ENCODE assay signal across 10 cellular contexts in the genomic region with DNA sequence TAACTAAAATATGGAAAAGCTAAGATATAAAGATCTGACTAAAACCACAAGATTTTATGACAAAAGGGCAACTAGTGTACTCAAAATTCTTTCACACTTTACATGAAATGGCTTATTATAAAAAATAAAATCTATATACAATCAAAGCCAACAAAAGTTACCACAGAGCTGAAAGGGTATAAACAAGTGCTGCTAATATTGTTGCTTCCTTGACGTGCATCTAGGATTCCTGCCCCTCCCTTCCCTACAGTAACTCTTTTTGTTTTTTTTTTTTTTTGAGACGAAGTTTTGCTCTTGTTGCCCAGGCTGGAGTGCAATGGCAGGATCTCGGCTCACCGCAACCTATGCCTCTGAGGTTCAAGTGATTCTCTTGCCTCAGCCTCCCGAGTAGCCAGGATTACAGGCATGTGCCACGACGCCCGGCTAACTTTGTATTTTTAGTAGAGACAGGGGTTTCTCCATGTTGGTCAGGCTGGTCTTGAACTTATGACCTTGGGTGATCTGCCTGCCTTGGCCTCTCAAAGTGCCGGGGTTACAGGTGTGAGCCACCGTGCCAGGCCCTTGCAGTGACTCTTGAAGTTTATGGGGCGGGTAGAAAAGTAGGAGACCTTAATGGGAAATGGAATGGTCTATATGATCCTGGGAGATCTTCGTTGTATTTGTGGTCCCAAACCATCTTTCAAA. TPM values are rescaled to one million over a fixed set of nuclear protein-coding genes. Genes with fewer than 3 reads are reported as not detected.
A peak's percentile ranks its signal among the peaks of the same experiment; 100 is the strongest.
DNase-seq lines count a peak whose midpoint lies in the region; TF ChIP-seq lines count a peak whose summit lies in the region.
"Had no signal": no experiment of that assay in that cellular context is flagged by ENCODE, and none has a peak within 500 bp of the region (broad histone marks: within the 10 kb centered on the region; RNA-seq: fewer than 3 reads in every experiment).

No MANE protein-coding gene starts in this region.

- TF ChIP-seq EP300 in sigmoid colon (IDR thresholded peaks at IDR 0.05): no peak

- peaks cover 94% of the 10 kb centered on the region for H3K79me2 ChIP-seq in SU-DHL-6 (ENCODE audit: insufficient read depth, low read length)

- TF ChIP-seq CTCF in SU-DHL-6 (IDR thresholded peaks at IDR 0.05; ENCODE audit: insufficient read depth, low read length, poor library complexity, severe bottlenecking): no peak
- TF ChIP-seq CTCF in sigmoid colon (IDR thresholded peaks at IDR 0.05): no peak

- no peaks in the 10 kb centered on the region for H3K9me3 ChIP-seq in SU-DHL-6 (ENCODE audit: insufficient read depth, low read length)
- H3K9me3 ChIP-seq in sigmoid colon: no peaks in the 10 kb centered on the region
- H3K9me3 ChIP-seq: thoracic aorta had no signal

- TF ChIP-seq POLR2A in sigmoid colon (IDR thresholded peaks at IDR 0.05): no peak

- H3F3A ChIP-seq in SU-DHL-6 (ENCODE audit: insufficient read depth): peaks cover 9% of the 10 kb centered on the region; the same call in 1 of the 2 replicates

- no peaks in the 10 kb centered on the region for H3K27me3 ChIP-seq in SU-DHL-6 (ENCODE audit: low read length)
- H3K27me3 ChIP-seq in sigmoid colon: no peaks in the 10 kb centered on the region

- H3K27ac ChIP-seq in SU-DHL-6 (ENCODE audit: low read depth, low read length): no peak overlapping the region
- peak overlapping the region; percentile 28 for H3K27ac ChIP-seq in epithelial cell of prostate
- peak overlapping the region; percentile 38 to 100 (median 81) for H3K27ac ChIP-seq in sigmoid colon
- H3K27ac ChIP-seq: thoracic aorta had no signal

- 74 to 81% methylated on average over 12 of the region's 12 CpGs for WGBS in sigmoid colon, 2 donors

- peaks cover 0 to 57% (median 49%) of the 10 kb centered on the region in 4 donors for H3K4me1 ChIP-seq in sigmoid colon

- H3K9me2 ChIP-seq in SU-DHL-6 (replicated peaks; ENCODE audit: insufficient read depth, low read length): no peaks in the 10 kb centered on the region

- intact Hi-C loops in sigmoid colon (cut with DNase I): loop anchor here (10.0 kb wide), 1 partner anchor 122 kb away; no protein-coding TSS in a partner anchor

- H3K4me2 ChIP-seq in SU-DHL-6 (ENCODE audit: low read depth, low read length, poor library complexity, severe bottlenecking): peak overlapping the region; percentile 17

- no peak overlapping the region for H3K9ac ChIP-seq in SU-DHL-6 (ENCODE audit: low read length)

- H3K4me3 ChIP-seq in SU-DHL-6 (ENCODE audit: insufficient read depth, low read length, poor library complexity, severe bottlenecking) (no peak overlapping the region), sigmoid colon (no peak overlapping the region)
- H3K4me3 ChIP-seq: thoracic aorta had no signal

- peaks cover 49% of the 10 kb centered on the region for H4K20me1 ChIP-seq in SU-DHL-6 (ENCODE audit: low read depth, low read length)

- H2AFZ ChIP-seq in SU-DHL-6 (ENCODE audit: low read depth, low read length, severe bottlenecking): no peak overlapping the region

- DNase-seq in GM03348 (ENCODE audit: low spot score) (peak; percentile 14), epithelial cell of prostate (ENCODE audit: low read depth, low spot score) (no peak), sigmoid colon (no peak), T-helper 9 cell (no peak), LoVo (ENCODE audit: low spot score) (no peak), putamen (ENCODE audit: low spot score) (no peak)
- DNase-seq: NCI-H510A treated with DMSO at 0.1 percent for 48 hours; stimulated activated CD4-positive, alpha-beta T cell treated with anti-CD3 and anti-CD28 coated beads, Interleukin-2, amount 100 ng/mL, for 48 hours had no signal

- H3K36me3 ChIP-seq in SU-DHL-6 (ENCODE audit: low read length) (peaks cover 24% of the 10 kb centered on the region), sigmoid colon (peaks cover 0 to 7% (median 0%) of the 10 kb centered on the region in 4 donors)

RNA-seq across cellular contexts. Expression of gene SRSF4, which starts 4.5 kb away (rescaled TPM):
- total RNA-seq in sigmoid colon: 100 to 1,000 TPM in 2 of 4 donors, 10 to 100 TPM in 2; 80.3 to 110 (median 96.6) TPM
- 10 to 100 TPM; 41.4 to 72.2 (median 54.6) TPM for polyA plus RNA-seq in sigmoid colon

RNA-seq across cellular contexts. Expression of gene TMEM200B, which starts 53.5 kb away (rescaled TPM):
- 10 to 100 TPM; 24.6 to 32.6 (median 31.3) TPM for total RNA-seq in sigmoid colon
- 1 to 10 TPM in 2 of 3 donors, under 1 TPM in 1; 0.23 to 5.5 (median 1.8) TPM for polyA plus RNA-seq in sigmoid colon

RNA-seq across cellular contexts. Expression of gene MECR, which starts 53.6 kb away (rescaled TPM):
- total RNA-seq in sigmoid colon: 10 to 100 TPM in 3 of 4 donors, 1 to 10 TPM in 1; 9.2 to 26.6 (median 18.5) TPM
- 10 to 100 TPM; 10.4 to 17.7 (median 12.6) TPM for polyA plus RNA-seq in sigmoid colon

RNA-seq across cellular contexts. Expression of gene PTPRU, which starts 59.2 kb away (rescaled TPM):
- total RNA-seq in sigmoid colon: 10 to 100 TPM in 3 of 4 donors, 1 to 10 TPM in 1; 8.2 to 35.7 (median 25.1) TPM
- 1 to 10 TPM in 2 of 3 donors, under 1 TPM in 1; 0.92 to 7.9 (median 1.8) TPM for polyA plus RNA-seq in sigmoid colon
